ENCODE assay signal across 8 cellular contexts in the genomic region with DNA sequence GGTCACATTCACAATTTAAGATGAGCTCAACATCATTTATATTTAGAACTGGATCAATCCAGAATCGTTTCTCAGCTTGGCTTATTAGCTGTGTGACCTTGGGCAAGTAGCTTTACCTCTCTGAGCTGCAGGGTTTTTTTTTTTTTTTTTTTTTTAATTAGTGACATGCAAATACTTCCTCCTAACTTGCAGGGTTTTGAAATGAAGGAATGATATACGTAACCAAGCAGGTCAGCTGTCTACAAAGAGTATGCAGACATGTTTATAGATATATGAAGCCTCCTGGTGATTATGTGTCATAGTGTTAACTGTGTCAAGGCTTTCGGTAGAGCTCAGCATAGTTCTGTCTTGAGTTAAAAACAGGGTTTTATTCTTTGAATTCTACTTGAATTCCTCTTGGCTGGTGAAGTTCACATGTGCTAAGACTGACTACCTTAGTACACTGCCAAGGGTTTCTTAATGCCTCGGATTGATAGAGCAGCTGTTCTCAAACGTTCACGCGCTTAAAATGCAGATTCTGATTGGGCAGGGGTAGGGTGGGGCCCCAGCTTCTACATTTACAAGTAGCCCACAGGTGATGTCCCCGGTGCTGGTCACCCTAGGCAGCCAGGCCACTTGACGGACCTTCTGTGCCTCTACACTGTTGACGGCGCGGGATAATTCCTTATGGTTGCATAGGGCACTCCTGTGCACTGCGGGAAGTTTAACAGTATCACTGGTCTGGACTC. TPM values are rescaled to one million over a fixed set of nuclear protein-coding genes. Genes with fewer than 3 reads are reported as not detected.
A peak's percentile ranks its signal among the peaks of the same experiment; 100 is the strongest.
DNase-seq lines count a peak whose midpoint lies in the region; ATAC-seq and TF ChIP-seq lines count a peak whose summit lies in the region.

No MANE protein-coding gene starts in this region.

- peak overlapping the region; percentile 85 to 94 (median 92) for H3K27ac Mint-ChIP-seq in CD4-positive, alpha-beta memory T cell
- peak overlapping the region; percentile 78 for H3K27ac Mint-ChIP-seq in activated CD4-positive, alpha-beta memory T cell treated with anti-CD3 and anti-CD28 coated beads for 36 hours

- DNase-seq in CD4-positive, alpha-beta memory T cell, result peak in 3 of 5 donors; percentile 17 to 24 (median 18)
- peak; percentile 33 for DNase-seq in activated CD4-positive, alpha-beta memory T cell treated with anti-CD3 and anti-CD28 coated beads for 36 hours
- DNase-seq in heart right ventricle (peak in 1 of 2 donors; percentile 4), sigmoid colon (peak; percentile 69), UCSD-AML1 (lab: John Stamatoyannopoulos, UW; ENCODE audit: unreplicated experiment) (no peak), GF-D8 (lab: John Stamatoyannopoulos, UW) (no peak)

- H3K9me3 ChIP-seq in CD4-positive, alpha-beta memory T cell (ENCODE audit: control insufficient read depth in 1 of 2, low read length in 2 of 2), result no peaks in the 10 kb centered on the region
- H3K9me3 ChIP-seq in heart right ventricle (no peaks in the 10 kb centered on the region), sigmoid colon (no peaks in the 10 kb centered on the region)

- peaks cover 0 to 4% of the 10 kb centered on the region in 2 donors for H3K36me3 Mint-ChIP-seq in CD4-positive, alpha-beta memory T cell
- no peaks in the 10 kb centered on the region for H3K36me3 Mint-ChIP-seq in activated CD4-positive, alpha-beta memory T cell treated with anti-CD3 and anti-CD28 coated beads for 36 hours

- no peaks in the 10 kb centered on the region for H3K27me3 ChIP-seq in CD4-positive, alpha-beta memory T cell (ENCODE audit: insufficient read depth, low read length)
- H3K27me3 ChIP-seq in heart right ventricle (no peaks in the 10 kb centered on the region), sigmoid colon (no peaks in the 10 kb centered on the region)

- peak overlapping the region; percentile 85 to 93 (median 90) for H3K4me3 Mint-ChIP-seq in CD4-positive, alpha-beta memory T cell
- H3K4me3 Mint-ChIP-seq in activated CD4-positive, alpha-beta memory T cell treated with anti-CD3 and anti-CD28 coated beads for 36 hours, result peak overlapping the region; percentile 80

- peaks cover 17 to 46% (median 24%) of the 10 kb centered on the region in 4 donors for H3K4me1 Mint-ChIP-seq in CD4-positive, alpha-beta memory T cell
- peaks cover 15% of the 10 kb centered on the region for H3K4me1 Mint-ChIP-seq in activated CD4-positive, alpha-beta memory T cell treated with anti-CD3 and anti-CD28 coated beads for 36 hours (ENCODE audit: low read depth)

- CTCF ChIA-PET in CD4-positive, alpha-beta memory T cell (lab: Charles Lee; ENCODE audit: partially characterized antibody), result interaction anchor here (1.1 to 1.8 kb wide), 2 partner anchors 12 to 14 kb away, joined by 3 to 5 read pairs; no protein-coding TSS in a partner anchor
- CTCF ChIA-PET in activated CD4-positive, alpha-beta memory T cell treated with anti-CD3 and anti-CD28 coated beads for 36 hours (lab: Charles Lee), result interaction anchor here (0.6 to 0.7 kb wide), 2 partner anchors 24 to 167 kb away, joined by 3 read pairs; no protein-coding TSS in a partner anchor

- intact Hi-C loops in CD4-positive, alpha-beta memory T cell (cut with micrococcal nuclease), result loop anchor here (5.0 kb wide), 1 partner anchor 780 kb away; a partner anchor contains a TSS
- intact Hi-C loops in activated CD4-positive, alpha-beta memory T cell treated with anti-CD3 and anti-CD28 coated beads for 36 hours (cut with micrococcal nuclease), result loop anchor here (10.0 kb wide), 1 partner anchor 92 kb away; no protein-coding TSS in a partner anchor
- intact Hi-C loops in heart right ventricle (cut with DNase I), result loop anchor here in 1 of 10 donors (10.0 kb wide), 1 partner anchor 778 kb away; a partner anchor contains a TSS
- intact Hi-C loops in sigmoid colon (cut with DNase I), result no loop called here

- H3K9me3 Mint-ChIP-seq in CD4-positive, alpha-beta memory T cell, result peaks cover 0 to 7% (median 0%) of the 10 kb centered on the region in 8 donors
- no peaks in the 10 kb centered on the region for H3K9me3 Mint-ChIP-seq in activated CD4-positive, alpha-beta memory T cell treated with anti-CD3 and anti-CD28 coated beads for 36 hours

- ATAC-seq in GM19351 (IDR thresholded peaks at IDR 0.05; ENCODE audit: unreplicated experiment) (peak; percentile 23), HG03342 (IDR thresholded peaks at IDR 0.05; ENCODE audit: unreplicated experiment) (peak; percentile 15), heart right ventricle (peak in 3 of 8 donors; percentile 4 to 25 (median 16))

- H3K4me3 ChIP-seq in CD4-positive, alpha-beta memory T cell (ENCODE audit: low read length in 2 of 2), result peak overlapping the region; percentile 29 to 99
- H3K4me3 ChIP-seq in heart right ventricle (peak overlapping the region; percentile 67 to 91 (median 76)), sigmoid colon (peak overlapping the region; percentile 70 to 78 (median 74))

- WGBS in heart right ventricle, 2 donors, result 15 to 18% methylated on average over 13 of the region's 13 CpGs
- 10 to 20% methylated on average over 13 of the region's 13 CpGs for WGBS in sigmoid colon, 2 donors

- peaks cover 16% of the 10 kb centered on the region for H3K4me1 ChIP-seq in CD4-positive, alpha-beta memory T cell (ENCODE audit: insufficient read depth, low read length)
- H3K4me1 ChIP-seq in heart right ventricle, result peaks cover 0 to 31% (median 8%) of the 10 kb centered on the region in 9 donors
- peaks cover 0 to 7% (median 0%) of the 10 kb centered on the region in 4 donors for H3K4me1 ChIP-seq in sigmoid colon

- no peaks in the 10 kb centered on the region for H3K27me3 Mint-ChIP-seq in CD4-positive, alpha-beta memory T cell
- no peaks in the 10 kb centered on the region for H3K27me3 Mint-ChIP-seq in activated CD4-positive, alpha-beta memory T cell treated with anti-CD3 and anti-CD28 coated beads for 36 hours

- POLR2A ChIA-PET in CD4-positive, alpha-beta memory T cell (lab: Charles Lee; ENCODE audit: partially characterized antibody), result interaction anchor here (0.6 to 1.3 kb wide), 3 partner anchors 8 to 1973 kb away, joined by 3 to 4 read pairs (median 4); no protein-coding TSS in a partner anchor
- POLR2A ChIA-PET in activated CD4-positive, alpha-beta memory T cell treated with anti-CD3 and anti-CD28 coated beads for 36 hours (lab: Charles Lee), result interaction anchor here (0.7 to 1.1 kb wide), 2 partner anchors 87 to 632 kb away, joined by 4 to 5 read pairs; no protein-coding TSS in a partner anchor

- H3K27ac ChIP-seq in CD4-positive, alpha-beta memory T cell (ENCODE audit: low read depth, low read length), result peak overlapping the region; percentile 65
- H3K27ac ChIP-seq in heart right ventricle, result peak overlapping the region in 9 of 10 donors; percentile 77 to 97 (median 93)
- H3K27ac ChIP-seq in sigmoid colon, result peak overlapping the region; percentile 87 to 90 (median 89)

- no peak for TF ChIP-seq EP300 in sigmoid colon (IDR thresholded peaks at IDR 0.05)

- H3K36me3 ChIP-seq in CD4-positive, alpha-beta memory T cell (ENCODE audit: insufficient read depth, low read length), result no peaks in the 10 kb centered on the region
- H3K36me3 ChIP-seq in heart right ventricle, result no peaks in the 10 kb centered on the region
- H3K36me3 ChIP-seq in sigmoid colon, result no peaks in the 10 kb centered on the region

- TF ChIP-seq POLR2A in sigmoid colon (IDR thresholded peaks at IDR 0.05), result no peak

- no peak for TF ChIP-seq CTCF in heart right ventricle (IDR thresholded peaks at IDR 0.05)
- no peak for TF ChIP-seq CTCF in sigmoid colon (IDR thresholded peaks at IDR 0.05)

RNA-seq across cellular contexts. Expression of a gene that starts 0.6 kb away (rescaled TPM):
- 1 to 10 TPM in 1 of 2 experiments, under 1 TPM in 1; 0.64 to 1.0 TPM for total RNA-seq in CD4-positive, alpha-beta memory T cell
- 1 to 10 TPM in 1 of 2 donors, under 1 TPM in 1; 0.04 to 1.7 TPM for polyA plus RNA-seq in CD4-positive, alpha-beta memory T cell
- total RNA-seq in activated CD4-positive, alpha-beta memory T cell treated with anti-CD3 and anti-CD28 coated beads for 36 hours, result under 1 TPM; 0.73 to 0.81 TPM
- total RNA-seq in heart right ventricle, result 1 to 10 TPM; 4.5 to 7.9 (median 5.7) TPM
- polyA plus RNA-seq in heart right ventricle, result 1 to 10 TPM; 1.2 to 2.5 TPM
- 1 to 10 TPM; 2.6 to 6.9 (median 4.2) TPM for total RNA-seq in sigmoid colon
- 1 to 10 TPM; 2.8 to 8.2 (median 6.0) TPM for polyA plus RNA-seq in sigmoid colon

RNA-seq across cellular contexts. Expression of a gene that starts 1.1 kb away (rescaled TPM):
- 10 to 100 TPM; 10.7 to 11.9 TPM for total RNA-seq in CD4-positive, alpha-beta memory T cell
- polyA plus RNA-seq in CD4-positive, alpha-beta memory T cell, result 10 to 100 TPM; 20.9 to 22.5 TPM
- total RNA-seq in activated CD4-positive, alpha-beta memory T cell treated with anti-CD3 and anti-CD28 coated beads for 36 hours, result 10 to 100 TPM; 16.5 to 17.4 TPM
- 10 to 100 TPM; 17.1 to 27.0 (median 22.9) TPM for total RNA-seq in heart right ventricle
- polyA plus RNA-seq in heart right ventricle, result 10 to 100 TPM in 1 of 2 donors, 1 to 10 TPM in 1; 9.1 to 15.3 TPM
- 10 to 100 TPM in 1 of 4 donors, 1 to 10 TPM in 3; 6.9 to 17.2 (median 8.5) TPM for total RNA-seq in sigmoid colon
- 10 to 100 TPM; 18.2 to 29.4 (median 24.5) TPM for polyA plus RNA-seq in sigmoid colon

Comparison
In these comparisons a context has a peak if more than half of its experiments do, and no peak if none do; other contexts are left out.
1. DNase-seq: peak in CD4-positive, alpha-beta memory T cell (3 of 5), activated CD4-positive, alpha-beta memory T cell treated with anti-CD3 and anti-CD28 coated beads for 36 hours (single experiment) and sigmoid colon (single experiment); none in UCSD-AML1 (single experiment) and GF-D8 (single experiment).
2. Peak in every context shown above with its lines, with median percentiles within 50 percentile points of each other: H3K27ac ChIP-seq and H3K4me3 ChIP-seq.